ENCODE assay signal across 21 cellular contexts in the genomic region with DNA sequence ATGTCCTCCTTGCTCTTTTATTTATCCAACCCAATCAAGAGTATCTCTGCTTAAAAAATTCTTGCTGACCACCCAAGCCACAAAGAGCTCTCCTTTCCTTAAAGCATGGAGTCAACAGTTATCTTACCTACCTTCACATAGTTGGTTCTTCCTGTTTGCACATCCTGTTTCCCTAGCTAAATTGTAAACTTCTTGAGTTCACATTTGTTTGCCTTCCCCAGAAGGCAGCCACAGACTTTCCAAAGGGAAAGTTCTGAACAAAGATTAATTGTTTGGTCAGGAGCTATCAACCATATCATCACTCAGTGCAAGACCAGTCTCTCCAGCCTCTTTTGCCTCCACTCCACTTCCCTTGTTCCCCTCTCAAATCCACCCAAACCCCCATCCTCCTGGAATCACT.
DNase-seq lines count a peak whose midpoint lies in the region; ATAC-seq and TF ChIP-seq lines count a peak whose summit lies in the region.
"Had no signal": no experiment of that assay in that cellular context is flagged by ENCODE, and none has a peak within 500 bp of the region (broad histone marks: within the 10 kb centered on the region; RNA-seq: fewer than 3 reads in every experiment).

No MANE protein-coding gene starts in this region.

- ATAC-seq in left colon: peak; percentile 22
- ATAC-seq in GM18873 (IDR thresholded peaks at IDR 0.05; ENCODE audit: low FRiP score, unreplicated experiment): no peak
- ATAC-seq: Right ventricle myocardium inferior had no signal

- no peak for TF ChIP-seq POLR2A in adrenal gland (IDR thresholded peaks at IDR 0.05)

- H3K4me3 ChIP-seq in adrenal gland: no peak overlapping the region
- H3K4me3 ChIP-seq: BLaER1 had no signal

- H3K36me3 ChIP-seq in adrenal gland (replicated peaks in 1 of 2): no peaks in the 10 kb centered on the region
- H3K36me3 ChIP-seq: BLaER1 had no signal

- intact Hi-C loops in left colon (cut with DNase I, micrococcal nuclease): loop anchor here in 1 of 2 donors (10.0 kb wide), 1 partner anchor 187 kb away; no protein-coding TSS in a partner anchor
- intact Hi-C loops in adrenal gland (cut with DNase I): no loop called here

- H3K27me3 ChIP-seq in adrenal gland: no peaks in the 10 kb centered on the region
- H3K27me3 ChIP-seq: BLaER1 had no signal

- DNase-seq in COLO829 (ENCODE audit: low spot score) (peak; percentile 54), H4 (ENCODE audit: low spot score) (peak; percentile 36), left colon (no peak), COR-L47 (lab: John Stamatoyannopoulos, UW) (no peak), adrenal gland (no peak), globus pallidus (ENCODE audit: low spot score) (no peak)
- DNase-seq: Caco-2; H7; IMR-90; Kasumi-1; MV-4-11; NCI-H1436; NCI-H2081; NCI-H524 treated with DMSO at 0.1 percent for 48 hours; NK-92 treated with Interleukin-12 subunit alpha and Interleukin-12 subunit beta, amount 100 ng/mL, for 24 hours; OCI-M1; SK-N-SH had no signal

- no peaks in the 10 kb centered on the region for H3K9me3 ChIP-seq in adrenal gland (replicated peaks in 1 of 3)

- TF ChIP-seq CTCF in VCaP (conservative IDR thresholded peaks at IDR 0.05): no peak
- no peak for TF ChIP-seq CTCF in adrenal gland (IDR thresholded peaks at IDR 0.05)

- peak overlapping the region; percentile 93 for H3K27ac ChIP-seq in VCaP
- H3K27ac ChIP-seq in adrenal gland: no peak overlapping the region
- H3K27ac ChIP-seq: BLaER1 had no signal

- H3K4me1 ChIP-seq in adrenal gland (replicated peaks in 1 of 2): no peaks in the 10 kb centered on the region

Comparison
In these comparisons a context has a peak if more than half of its experiments do, and no peak if none do; other contexts are left out.
1. DNase-seq: peak in COLO829 (single experiment) and H4 (single experiment); none in left colon (0 of 2), COR-L47 (single experiment), adrenal gland (0 of 7) and globus pallidus (single experiment).